ENCODE assay signal across 11 cellular contexts in the genomic region with DNA sequence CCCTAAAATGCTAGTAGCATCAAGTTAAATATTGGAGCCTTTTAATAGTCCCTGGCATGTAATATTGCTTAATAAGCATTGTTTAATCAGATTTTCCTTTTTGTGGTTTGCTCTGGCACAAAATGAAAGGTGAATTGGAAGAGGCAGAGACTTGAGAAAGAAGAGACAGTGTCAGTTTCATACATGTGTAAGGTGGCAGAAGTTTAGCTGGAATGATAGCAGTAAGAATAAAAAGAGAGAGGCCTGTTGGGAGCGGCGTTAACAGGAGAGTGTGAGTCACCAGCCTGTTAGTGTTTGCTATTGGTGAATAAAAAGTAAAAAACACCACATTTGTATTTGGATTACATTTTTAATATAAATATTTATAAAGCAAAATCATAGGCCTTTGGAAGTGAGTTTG.
DNase-seq lines count a peak whose midpoint lies in the region; ATAC-seq and TF ChIP-seq lines count a peak whose summit lies in the region.
"Had no signal": no experiment of that assay in that cellular context is flagged by ENCODE, and none has a peak within 500 bp of the region (broad histone marks: within the 10 kb centered on the region; RNA-seq: fewer than 3 reads in every experiment).

No MANE protein-coding gene starts in this region.

- H3K4me1 ChIP-seq in left lung, result peaks cover 5 to 20% of the 10 kb centered on the region in 2 donors

- DNase-seq in AG10803 (ENCODE audit: low read depth) (peak; percentile 35), HT-29 (ENCODE audit: low spot score) (peak; percentile 41), astrocyte of the hippocampus (ENCODE audit: low read depth, low spot score) (peak; percentile 32), left lung (no peak), amygdala (lab: John Stamatoyannopoulos, UW) (no peak)
- no peak for DNase-seq in activated CD8-positive, alpha-beta memory T cell treated with anti-CD3 and anti-CD28 coated beads for 24 hours
- no peak for DNase-seq in T-helper 2 cell treated with Interferon-gamma antibody and Interleukin-4, amounts not matched to agents 5 μg/mL and 100 μg/mL, for 36 hours (ENCODE audit: low spot score)
- DNase-seq: left ventricle myocardium inferior, right cardiac atrium had no signal

- H3K9me3 ChIP-seq in left lung, result peaks cover 0 to 5% of the 10 kb centered on the region in 2 donors

- no peaks in the 10 kb centered on the region for H3K27me3 Mint-ChIP-seq in T-helper 2 cell treated with Interferon-gamma antibody and Interleukin-4, amounts not matched to agents 5 μg/mL and 100 μg/mL, for 36 hours (ENCODE audit: low read depth)
- H3K27me3 Mint-ChIP-seq: stimulated activated memory B cell treated with anti-CD40 and anti-IgM and Interleukin-4, amounts not matched to agents 10 μg/mL and 1 μg/mL and 100 μg/mL, for 72 hours had no signal

- intact Hi-C loops in left lung (cut with DNase I), result no loop called here

- H3K4me3 Mint-ChIP-seq in T-helper 2 cell treated with Interferon-gamma antibody and Interleukin-4, amounts not matched to agents 5 μg/mL and 100 μg/mL, for 36 hours, result no peak overlapping the region
- H3K4me3 Mint-ChIP-seq: stimulated activated memory B cell treated with anti-CD40 and anti-IgM and Interleukin-4, amounts not matched to agents 10 μg/mL and 1 μg/mL and 100 μg/mL, for 72 hours had no signal

- peaks cover 15% of the 10 kb centered on the region for H3K9me3 Mint-ChIP-seq in T-helper 2 cell treated with Interferon-gamma antibody and Interleukin-4, amounts not matched to agents 5 μg/mL and 100 μg/mL, for 36 hours
- H3K9me3 Mint-ChIP-seq: stimulated activated memory B cell treated with anti-CD40 and anti-IgM and Interleukin-4, amounts not matched to agents 10 μg/mL and 1 μg/mL and 100 μg/mL, for 72 hours had no signal

- TF ChIP-seq POLR2A in GM18505 (IDR thresholded peaks at IDR 0.05; ENCODE audit: borderline replicate concordance, extremely low read depth, insufficient read depth, insufficient read length), result no peak

- no peaks in the 10 kb centered on the region for H3K27me3 ChIP-seq in left lung

- H3K27ac Mint-ChIP-seq in T-helper 2 cell treated with Interferon-gamma antibody and Interleukin-4, amounts not matched to agents 5 μg/mL and 100 μg/mL, for 36 hours, result no peak overlapping the region
- H3K27ac Mint-ChIP-seq: stimulated activated memory B cell treated with anti-CD40 and anti-IgM and Interleukin-4, amounts not matched to agents 10 μg/mL and 1 μg/mL and 100 μg/mL, for 72 hours had no signal

- peaks cover 50% of the 10 kb centered on the region for H3K36me3 Mint-ChIP-seq in T-helper 2 cell treated with Interferon-gamma antibody and Interleukin-4, amounts not matched to agents 5 μg/mL and 100 μg/mL, for 36 hours (ENCODE audit: low read depth)

- H3K4me1 Mint-ChIP-seq in T-helper 2 cell treated with Interferon-gamma antibody and Interleukin-4, amounts not matched to agents 5 μg/mL and 100 μg/mL, for 36 hours (ENCODE audit: low read depth), result peaks cover 36% of the 10 kb centered on the region

- H3K4me3 ChIP-seq in AG10803 (ENCODE audit: low read length), result no peak overlapping the region
- no peak overlapping the region for H3K4me3 ChIP-seq in left lung
- H3K4me3 ChIP-seq: left ventricle myocardium inferior had no signal

- TF ChIP-seq CTCF in AG10803 (conservative IDR thresholded peaks at IDR 0.05; ENCODE audit: low read length), result no peak
- TF ChIP-seq CTCF in left lung (IDR thresholded peaks at IDR 0.05), result no peak

- peak; percentile 85 for ATAC-seq in left lung
- no peak for ATAC-seq in GM18505 (IDR thresholded peaks at IDR 0.05; ENCODE audit: unreplicated experiment)
- ATAC-seq: stimulated activated memory B cell treated with anti-CD40 and anti-IgM and Interleukin-4, amounts not matched to agents 10 μg/mL and 1 μg/mL and 100 μg/mL, for 72 hours had no signal

- H3K36me3 ChIP-seq in left lung, result no peaks in the 10 kb centered on the region
- H3K36me3 ChIP-seq: left ventricle myocardium inferior had no signal

- peak overlapping the region; percentile 16 to 24 for H3K27ac ChIP-seq in left lung
- H3K27ac ChIP-seq: left ventricle myocardium inferior had no signal

Comparison
In these comparisons a context has a peak if more than half of its experiments do, and no peak if none do; other contexts are left out.
1. DNase-seq: peak in AG10803 (single experiment), HT-29 (single experiment) and astrocyte of the hippocampus (single experiment); none in left lung (0 of 2), amygdala (0 of 56), activated CD8-positive, alpha-beta memory T cell treated with anti-CD3 and anti-CD28 coated beads for 24 hours (single experiment) and T-helper 2 cell treated with Interferon-gamma antibody and Interleukin-4, amounts not matched to agents 5 μg/mL and 100 μg/mL, for 36 hours (single experiment).